ENCODE assay signal across 9 cellular contexts in the genomic region with DNA sequence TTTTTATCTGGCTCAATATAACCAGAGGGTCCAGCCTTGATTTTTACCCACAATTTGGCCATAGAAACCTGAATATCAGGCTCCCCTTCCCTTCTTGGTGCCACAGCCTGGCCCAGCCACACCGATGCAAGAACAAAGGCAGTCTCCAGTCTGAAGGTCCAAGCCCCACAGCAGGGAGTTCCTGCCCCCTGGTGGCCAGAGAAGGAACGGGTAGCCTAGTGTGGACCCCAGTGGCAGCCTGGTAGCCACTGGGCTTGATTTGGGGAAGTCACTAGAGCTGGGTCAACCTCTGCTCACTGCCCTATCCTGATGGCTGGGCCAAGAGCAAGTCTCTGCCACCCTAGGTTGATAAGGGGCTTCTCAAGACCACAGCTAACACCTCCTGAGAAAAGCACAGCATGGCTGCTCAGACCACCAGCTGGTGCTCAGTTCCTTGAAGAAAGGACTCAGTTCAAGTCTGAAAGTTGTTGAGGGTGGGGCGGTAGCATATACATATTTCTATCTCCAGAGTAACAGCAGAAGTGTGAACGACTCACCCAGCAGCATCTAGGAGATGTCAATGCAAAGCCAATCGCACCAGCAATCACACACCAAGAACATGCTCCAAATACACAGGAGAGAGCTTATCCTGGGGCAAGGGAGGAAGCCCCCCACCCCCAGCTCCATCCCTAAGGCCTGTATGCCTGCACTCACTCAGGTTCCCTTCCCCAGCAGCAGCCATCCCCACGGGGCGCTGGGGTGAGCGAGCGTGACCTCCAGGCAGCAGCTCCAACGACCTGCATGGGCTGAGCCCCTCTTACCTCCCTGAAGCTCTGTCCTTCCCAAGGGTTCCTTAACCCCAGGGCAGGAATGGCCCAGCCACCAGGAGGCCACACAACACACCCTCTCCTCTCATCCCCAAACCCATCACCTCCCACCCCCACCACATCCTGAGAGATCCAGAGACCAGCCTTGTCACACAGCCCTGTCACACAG. TPM values are rescaled to one million over a fixed set of nuclear protein-coding genes. Genes with fewer than 3 reads are reported as not detected.
DNase-seq lines count a peak whose midpoint lies in the region; ATAC-seq and TF ChIP-seq lines count a peak whose summit lies in the region.
"Had no signal": no experiment of that assay in that cellular context is flagged by ENCODE, and none has a peak within 500 bp of the region (broad histone marks: within the 10 kb centered on the region; RNA-seq: fewer than 3 reads in every experiment).

No MANE protein-coding gene starts in this region.

- DNase-seq in CD14-positive monocyte (ENCODE audit: low spot score) (peak; percentile 89), NCI-H1930 (lab: John Stamatoyannopoulos, UW) (peak; percentile 38 to 52), MCF 10A (ENCODE audit: unreplicated experiment) (peak; percentile 80), iPS-NIHi11 (ENCODE audit: low spot score) (peak; percentile 88)
- peak; percentile 84 for DNase-seq in stimulated activated CD4-positive, alpha-beta T cell treated with anti-CD3 and anti-CD28 coated beads, Interleukin-12 subunit alpha, Interleukin-12 subunit beta, amount 100 ng/mL, for 4 hours

- ATAC-seq in GM21515 (IDR thresholded peaks at IDR 0.05; ENCODE audit: unreplicated experiment) (peak; percentile 58), GM18498 (IDR thresholded peaks at IDR 0.05; ENCODE audit: unreplicated experiment) (no peak)

- CTCF ChIA-PET in MCF 10A (lab: Yijun Ruan, JAX): interaction anchor here (0.6 to 3.9 kb wide), 32 partner anchors 8 to 373 kb away, joined by 3 to 36 read pairs (median 4); a partner anchor contains a TSS

- TF ChIP-seq CTCF in CD14-positive monocyte (IDR thresholded peaks at IDR 0.05): peak; percentile 87
- TF ChIP-seq CTCF in VCaP (conservative IDR thresholded peaks at IDR 0.05): peak; percentile 95
- peak; percentile 97 for TF ChIP-seq CTCF in MCF 10A (IDR thresholded peaks at IDR 0.05; ENCODE audit: unreplicated experiment)

- POLR2A ChIA-PET in MCF 10A (lab: Yijun Ruan, JAX): interaction anchor here (0.8 to 1.2 kb wide), 4 partner anchors 45 to 280 kb away, joined by 3 to 6 read pairs (median 4); a partner anchor contains a TSS

- H3K27me3 Mint-ChIP-seq in CD14-positive monocyte (ENCODE audit: low read depth in 3 of 3) (peaks cover 0 to 2% (median 1%) of the 10 kb centered on the region in 3 donors), MCF 10A (ENCODE audit: insufficient read depth, unreplicated experiment) (no peaks in the 10 kb centered on the region)
- H3K27me3 Mint-ChIP-seq: IgD-negative memory B cell had no signal

- H3K4me3 Mint-ChIP-seq in CD14-positive monocyte (no peak overlapping the region), MCF 10A (ENCODE audit: unreplicated experiment) (no peak overlapping the region)
- H3K4me3 Mint-ChIP-seq: IgD-negative memory B cell had no signal

- peaks cover 71% of the 10 kb centered on the region for H3K4me1 Mint-ChIP-seq in CD14-positive monocyte
- no peaks in the 10 kb centered on the region for H3K4me1 Mint-ChIP-seq in MCF 10A (ENCODE audit: insufficient read depth, unreplicated experiment)

- no TSS peak for BruUV-seq in MCF 10A (replicated peaks; lab: Mats Ljungman, UMichigan)

- H3K36me3 Mint-ChIP-seq in CD14-positive monocyte: peaks cover 49 to 75% of the 10 kb centered on the region in 2 donors
- H3K36me3 Mint-ChIP-seq in MCF 10A (ENCODE audit: insufficient read depth, unreplicated experiment): no peaks in the 10 kb centered on the region
- H3K36me3 Mint-ChIP-seq: IgD-negative memory B cell had no signal

- H3K27ac Mint-ChIP-seq in CD14-positive monocyte (peak overlapping the region; percentile 60 to 92 (median 82)), MCF 10A (ENCODE audit: low read depth, unreplicated experiment) (no peak overlapping the region)
- H3K27ac Mint-ChIP-seq: IgD-negative memory B cell had no signal

- H3K9me3 Mint-ChIP-seq in CD14-positive monocyte: no peaks in the 10 kb centered on the region
- no peaks in the 10 kb centered on the region for H3K9me3 Mint-ChIP-seq in MCF 10A (ENCODE audit: unreplicated experiment)
- H3K9me3 Mint-ChIP-seq: IgD-negative memory B cell had no signal

- intact Hi-C loops in CD14-positive monocyte (cut with micrococcal nuclease) (loop anchor here (2.0 to 10.0 kb wide), 3 partner anchors 82 to 274 kb away; a partner anchor contains a TSS), MCF 10A (cut with micrococcal nuclease) (loop anchor here (1.0 to 5.0 kb wide), 4 partner anchors 84 to 357 kb away; a partner anchor contains a TSS)

- H3K27ac ChIP-seq in VCaP: peak overlapping the region; percentile 24; the same call in 1 of the 2 replicates

RNA-seq across cellular contexts. Expression of a gene that starts 7.6 kb away (rescaled TPM):
- polyA plus RNA-seq in CD14-positive monocyte: 10 to 100 TPM; 32.2 to 34.9 TPM
- 3.4 and 4.6 TPM in 2 replicates for total RNA-seq in MCF 10A (2022)

RNA-seq across cellular contexts. Expression of a gene that starts 14.6 kb away (rescaled TPM):
- polyA plus RNA-seq in CD14-positive monocyte: not detected
- total RNA-seq in MCF 10A (2022): 1.5 and 3.8 TPM in 2 replicates
- polyA plus RNA-seq: IgD-negative memory B cell had no signal

RNA-seq across cellular contexts. Expression of a gene that starts 45.0 kb away (rescaled TPM):
- 100 to 1,000 TPM; 242 to 266 TPM for polyA plus RNA-seq in CD14-positive monocyte
- total RNA-seq in MCF 10A (2022): 131 and 170 TPM in 2 replicates

RNA-seq across cellular contexts. Expression of a gene that starts 46.1 kb away (rescaled TPM):
- under 1 TPM in 1 of 2 donors, not detected in 1; 0.37 TPM for polyA plus RNA-seq in CD14-positive monocyte
- total RNA-seq in MCF 10A (2022): 44.2 and 60.5 TPM in 2 replicates
- polyA plus RNA-seq: IgD-negative memory B cell had no signal
